In the genomic region with DNA sequence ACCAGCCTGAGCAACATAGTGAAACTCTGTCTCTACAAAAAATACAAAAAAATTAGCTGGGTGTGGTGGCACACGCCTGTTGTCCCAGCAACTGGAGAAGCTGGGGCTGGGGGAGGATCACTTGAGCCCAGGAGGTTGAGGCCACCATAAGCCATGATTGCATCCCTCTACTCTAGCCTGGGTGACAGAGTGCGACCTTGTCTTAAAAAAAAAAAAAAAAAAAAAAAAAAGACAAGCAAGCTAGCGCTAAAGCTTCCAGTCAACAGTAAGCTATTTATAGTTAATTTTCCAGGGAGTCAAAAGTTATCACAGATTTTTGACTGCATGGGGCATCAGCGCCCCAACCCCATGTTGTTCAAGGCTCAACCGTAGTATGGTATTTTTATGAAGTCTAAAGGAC, we compare ENCODE assay signal across 22 cellular contexts.
DNase-seq lines count a peak whose midpoint lies in the region; ATAC-seq, FAIRE-seq and TF ChIP-seq lines count a peak whose summit lies in the region.
"Had no signal": no experiment of that assay in that cellular context is flagged by ENCODE, and none has a peak within 500 bp of the region (broad histone marks: within the 10 kb centered on the region; RNA-seq: fewer than 3 reads in every experiment).

No MANE protein-coding gene starts in this region.

- TF ChIP-seq CTCF in astrocyte (IDR thresholded peaks at IDR 0.05; ENCODE audit: insufficient read depth, low read depth, low read length) (no peak), smooth muscle cell (IDR thresholded peaks at IDR 0.05; ENCODE audit: borderline replicate concordance, insufficient read depth, poor library complexity, severe bottlenecking) (no peak)

- no peaks in the 10 kb centered on the region for H3K79me2 ChIP-seq in astrocyte (ENCODE audit: insufficient read depth, low read length)
- no peaks in the 10 kb centered on the region for H3K79me2 ChIP-seq in smooth muscle cell (ENCODE audit: low read depth)

- no peaks in the 10 kb centered on the region for H3F3A ChIP-seq in smooth muscle cell (ENCODE audit: low read depth)

- no peaks in the 10 kb centered on the region for H3K27me3 Mint-ChIP-seq in astrocyte (ENCODE audit: low read depth, unreplicated experiment)

- DNase-seq in left ventricle myocardium superior: no peak
- no peak for DNase-seq in Right ventricle myocardium inferior (ENCODE audit: missing footprints)
- no peak for DNase-seq in astrocyte (ENCODE audit: low read depth)
- DNase-seq in smooth muscle cell (lab: John Stamatoyannopoulos, UW; ENCODE audit: unreplicated experiment): no peak
- DNase-seq in retina: no peak
- DNase-seq: 8988T; ACHN; BE2C; C1 segment of cervical spinal cord; CD4-positive, alpha-beta memory T cell; CD4-positive, CD25-positive, alpha-beta regulatory T cell; CD8-positive, alpha-beta memory T cell; COR-L47; DMS79 treated with DMSO at 0.1 percent for 48 hours; GF-D8 had no signal

- FAIRE-seq in astrocyte (lab: Jason Lieb, UNC): no peak
- FAIRE-seq: A204.1, D721Med, G401.6, GM12891 had no signal

- H3K9me3 ChIP-seq in astrocyte (ENCODE audit: insufficient read depth, low read depth, low read length) (no peaks in the 10 kb centered on the region), smooth muscle cell (replicated peaks; ENCODE audit: low read depth) (no peaks in the 10 kb centered on the region)
- H3K9me3 ChIP-seq: BE2C had no signal

- peak; percentile 26 for ATAC-seq in left ventricle myocardium superior
- ATAC-seq in Right ventricle myocardium inferior: no peak
- no peak for ATAC-seq in GM18868 (IDR thresholded peaks at IDR 0.05; ENCODE audit: unreplicated experiment)

- no peaks in the 10 kb centered on the region for H3K9me3 Mint-ChIP-seq in astrocyte (ENCODE audit: unreplicated experiment)
- H3K9me3 Mint-ChIP-seq: CD8-positive, alpha-beta memory T cell had no signal

- peaks cover 5% of the 10 kb centered on the region for H3K36me3 Mint-ChIP-seq in astrocyte (ENCODE audit: low read depth, unreplicated experiment)
- H3K36me3 Mint-ChIP-seq: CD14-positive monocyte; CD4-positive, alpha-beta memory T cell; CD4-positive, CD25-positive, alpha-beta regulatory T cell had no signal

- H3K9ac ChIP-seq in astrocyte (ENCODE audit: low read length): no peak overlapping the region
- no peak overlapping the region for H3K9ac ChIP-seq in smooth muscle cell (ENCODE audit: low read depth)
- H3K9ac ChIP-seq: BLaER1 had no signal

- peak overlapping the region; percentile 99 for H3K27ac Mint-ChIP-seq in astrocyte (ENCODE audit: unreplicated experiment)
- H3K27ac Mint-ChIP-seq: CD14-positive monocyte; CD4-positive, alpha-beta memory T cell; CD4-positive, CD25-positive, alpha-beta regulatory T cell; CD8-positive, alpha-beta memory T cell had no signal

- H3K4me1 ChIP-seq in astrocyte (ENCODE audit: insufficient read depth, low read length) (no peaks in the 10 kb centered on the region), smooth muscle cell (ENCODE audit: low read depth) (no peaks in the 10 kb centered on the region)
- H3K4me1 ChIP-seq: BE2C, BLaER1 had no signal

- H2AFZ ChIP-seq in astrocyte (ENCODE audit: low read depth, low read length): no peak overlapping the region
- H2AFZ ChIP-seq in smooth muscle cell (ENCODE audit: low read depth): no peak overlapping the region

- 95% methylated on average over 5 of the region's 5 CpGs for WGBS in smooth muscle cell (ENCODE audit: low lambda C conversion rate)

- H3K27me3 ChIP-seq in astrocyte (ENCODE audit: insufficient read depth, low read length) (no peaks in the 10 kb centered on the region), smooth muscle cell (ENCODE audit: low read depth) (no peaks in the 10 kb centered on the region)
- H3K27me3 ChIP-seq: BE2C, BLaER1 had no signal

- H3K4me1 Mint-ChIP-seq in astrocyte (ENCODE audit: low read depth, unreplicated experiment): peaks cover 14% of the 10 kb centered on the region
- H3K4me1 Mint-ChIP-seq: CD4-positive, CD25-positive, alpha-beta regulatory T cell; CD8-positive, alpha-beta memory T cell had no signal

- no peak overlapping the region for H3K4me2 ChIP-seq in astrocyte (ENCODE audit: low read length)
- H3K4me2 ChIP-seq in smooth muscle cell: no peak overlapping the region
- H3K4me2 ChIP-seq: BLaER1 had no signal

- no peak overlapping the region for H3K4me3 Mint-ChIP-seq in astrocyte (ENCODE audit: unreplicated experiment)
- H3K4me3 Mint-ChIP-seq: CD14-positive monocyte; CD4-positive, alpha-beta memory T cell; CD4-positive, CD25-positive, alpha-beta regulatory T cell; CD8-positive, alpha-beta memory T cell had no signal

- no peak overlapping the region for H3K4me3 ChIP-seq in astrocyte (ENCODE audit: insufficient read depth, low read depth, low read length)
- H3K4me3 ChIP-seq in smooth muscle cell: no peak overlapping the region
- H3K4me3 ChIP-seq: BLaER1 had no signal

- intact Hi-C loops in left ventricle myocardium superior (cut with micrococcal nuclease): no loop called here
- intact Hi-C loops in Right ventricle myocardium inferior (cut with DNase I): no loop called here

- H3K27ac ChIP-seq in astrocyte (ENCODE audit: low read depth, low read length) (no peak overlapping the region), smooth muscle cell (ENCODE audit: low read depth) (peak overlapping the region; percentile 72)
- H3K27ac ChIP-seq: BLaER1 had no signal

- H3K36me3 ChIP-seq in astrocyte (ENCODE audit: insufficient read depth, low read length) (no peaks in the 10 kb centered on the region), smooth muscle cell (ENCODE audit: low read depth) (no peaks in the 10 kb centered on the region)
- H3K36me3 ChIP-seq: BE2C, BLaER1 had no signal

- H4K20me1 ChIP-seq in astrocyte (ENCODE audit: insufficient read depth, low read length) (no peaks in the 10 kb centered on the region), smooth muscle cell (ENCODE audit: low read depth) (no peaks in the 10 kb centered on the region)
- H4K20me1 ChIP-seq: BLaER1 had no signal
